In genomic region chrX:57582948-57583347, GRCh38 we compare ENCODE assay signal across 1 cellular context.
TF ChIP-seq lines count a peak whose summit lies in the region.

No MANE protein-coding gene starts in this region.

TF ChIP-seq in A549, 52 proteins besides CTCF, POLR2A, EP300 and RAD21:
- TF ChIP-seq SMC3 (IDR thresholded peaks at IDR 0.05): peak; percentile 45; the same call in 1 of the 3 replicates
TF ChIP-seq in A549: peak in this region for 1; not testable (repeated sequence) for 51.
